22 cellular contexts compared by ENCODE assay signal in genomic region chr6:134835998-134836397, GRCh38.
DNase-seq lines count a peak whose midpoint lies in the region; ATAC-seq and TF ChIP-seq lines count a peak whose summit lies in the region.
"Had no signal": no experiment of that assay in that cellular context is flagged by ENCODE, and none has a peak within 500 bp of the region (broad histone marks: within the 10 kb centered on the region; RNA-seq: fewer than 3 reads in every experiment).

No MANE protein-coding gene starts in this region.

- H3K14ac ChIP-seq in mesenchymal stem cell (ENCODE audit: low read length in 2 of 2), result no peak overlapping the region

- H3K27ac ChIP-seq in esophagus muscularis mucosa (replicated peaks in 1 of 4), result peak overlapping the region in 3 of 4 donors; percentile 19 to 37 (median 20)
- no peak overlapping the region for H3K27ac ChIP-seq in mesenchymal stem cell (ENCODE audit: low read length, poor library complexity, severe bottlenecking)
- H3K27ac ChIP-seq in lower lobe of right lung, result no peak overlapping the region
- H3K27ac ChIP-seq: neural progenitor cell had no signal

- no peak overlapping the region for H2AK5ac ChIP-seq in mesenchymal stem cell (ENCODE audit: low read length, severe bottlenecking)

- TF ChIP-seq CTCF in AG10803 (conservative IDR thresholded peaks at IDR 0.05; ENCODE audit: low read length), result no peak
- TF ChIP-seq CTCF in esophagus muscularis mucosa (IDR thresholded peaks at IDR 0.05), result no peak
- no peak for TF ChIP-seq CTCF in lower lobe of right lung (IDR thresholded peaks at IDR 0.05)
- no peak for TF ChIP-seq CTCF in BE2C (IDR thresholded peaks at IDR 0.05; ENCODE audit: low read depth, low read length)

- no peak for TF ChIP-seq POLR2A in esophagus muscularis mucosa (IDR thresholded peaks at IDR 0.05; ENCODE audit: low read depth)

- no peak overlapping the region for H2BK12ac ChIP-seq in mesenchymal stem cell (ENCODE audit: low read length in 2 of 2)

- H3K27me3 Mint-ChIP-seq in activated T-cell treated with anti-CD3 and anti-CD28 coated beads, Interleukin-2, amount 50 U/mL, for 4 hours (ENCODE audit: low read depth), result peaks cover 3% of the 10 kb centered on the region

- H3K4me1 ChIP-seq in esophagus muscularis mucosa (peaks cover 6 to 28% (median 22%) of the 10 kb centered on the region in 4 donors), mesenchymal stem cell (ENCODE audit: control insufficient read depth, insufficient read depth, low read depth, low read length) (peaks cover 3% of the 10 kb centered on the region), lower lobe of right lung (peaks cover 9% of the 10 kb centered on the region), BE2C (0 out of 2 replicates have a peak, but pooled peaks cover 3% of the 10 kb centered on the region)
- H3K4me1 ChIP-seq: neural progenitor cell had no signal

- no peak overlapping the region for H3K4me2 ChIP-seq in mesenchymal stem cell (ENCODE audit: low read length, poor library complexity, severe bottlenecking)
- H3K4me2 ChIP-seq: neural progenitor cell had no signal

- TF ChIP-seq EP300 in esophagus muscularis mucosa (IDR thresholded peaks at IDR 0.05), result no peak

- H3K4me3 Mint-ChIP-seq in activated T-cell treated with anti-CD3 and anti-CD28 coated beads, Interleukin-2, amount 50 U/mL, for 4 hours, result no peak overlapping the region
- H3K4me3 Mint-ChIP-seq: activated CD4-positive, alpha-beta T cell treated with anti-CD3 and anti-CD28 coated beads for 36 hours; CD8-positive, alpha-beta T cell; central memory CD8-positive, alpha-beta T cell; mesothelial cell of epicardium; neural progenitor cell had no signal

- DNase-seq in AG10803 (ENCODE audit: low read depth), result peak; percentile 84
- peak; percentile 25 for DNase-seq in NCI-H524 treated with DMSO at 0.1 percent for 48 hours (lab: John Stamatoyannopoulos, UW)
- no peak for DNase-seq in esophagus muscularis mucosa (ENCODE audit: extremely low spot score)
- no peak for DNase-seq in mesenchymal stem cell
- DNase-seq in activated T-cell treated with anti-CD3 and anti-CD28 coated beads, Interleukin-2, amount 50 U/mL, for 4 hours, result no peak
- no peak for DNase-seq in NCI-H1436 treated with DMSO at 0.1 percent for 48 hours (lab: John Stamatoyannopoulos, UW)
- DNase-seq in lower lobe of right lung, result no peak
- DNase-seq in BE2C, result no peak
- DNase-seq: activated CD4-positive, alpha-beta T cell treated with anti-CD3 and anti-CD28 coated beads for 36 hours; activated gamma-delta T cell; amygdala; CD8-positive, alpha-beta T cell; effector CD8-positive, alpha-beta T cell; kidney glomerular epithelial cell; NCI-H345; stimulated activated CD4-positive, alpha-beta T cell treated with anti-CD3 and anti-CD28 coated beads, Interleukin-12 subunit alpha, Interleukin-12 subunit beta, amount 100 ng/mL, for 4 hours; substantia nigra; SW 1271 had no signal

- 39% methylated on average over 2 of the region's 2 CpGs for WGBS in esophagus muscularis mucosa
- no CpG with 5 or more reads among the region's 2 CpGs for WGBS in mesenchymal stem cell

- H3K9me3 ChIP-seq in esophagus muscularis mucosa (no peaks in the 10 kb centered on the region), mesenchymal stem cell (ENCODE audit: control insufficient read depth, low read length) (no peaks in the 10 kb centered on the region), lower lobe of right lung (no peaks in the 10 kb centered on the region), BE2C (no peaks in the 10 kb centered on the region)

- no peaks in the 10 kb centered on the region for H3K4me1 Mint-ChIP-seq in activated T-cell treated with anti-CD3 and anti-CD28 coated beads, Interleukin-2, amount 50 U/mL, for 4 hours (ENCODE audit: low read depth)
- H3K4me1 Mint-ChIP-seq: activated CD4-positive, alpha-beta T cell treated with anti-CD3 and anti-CD28 coated beads for 36 hours; central memory CD8-positive, alpha-beta T cell; neural progenitor cell had no signal

- no peak overlapping the region for H4K91ac ChIP-seq in mesenchymal stem cell (ENCODE audit: low read length)

- H3K36me3 Mint-ChIP-seq in activated T-cell treated with anti-CD3 and anti-CD28 coated beads, Interleukin-2, amount 50 U/mL, for 4 hours (ENCODE audit: insufficient read depth), result no peaks in the 10 kb centered on the region
- H3K36me3 Mint-ChIP-seq: CD8-positive, alpha-beta T cell; mesothelial cell of epicardium; neural progenitor cell had no signal

- H3K4me3 ChIP-seq in AG10803 (ENCODE audit: low read length) (no peak overlapping the region), esophagus muscularis mucosa (peak overlapping the region in 1 of 4 donors; percentile 13), mesenchymal stem cell (ENCODE audit: insufficient read depth in 1 of 2, low read depth in 1 of 2, low read length in 2 of 2) (no peak overlapping the region), lower lobe of right lung (no peak overlapping the region), BE2C (ENCODE audit: low read depth, low read length) (no peak overlapping the region)
- H3K4me3 ChIP-seq: neural progenitor cell had no signal

- H4K8ac ChIP-seq in mesenchymal stem cell (ENCODE audit: low read length), result no peak overlapping the region

- H3K9ac ChIP-seq in mesenchymal stem cell (ENCODE audit: low read length), result peak overlapping the region; percentile 45
- H3K9ac ChIP-seq: neural progenitor cell had no signal

- ATAC-seq in activated T-cell treated with anti-CD3 and anti-CD28 coated beads, Interleukin-2, amount 50 U/mL, for 4 hours, result no peak
- no peak for ATAC-seq in lower lobe of right lung
- ATAC-seq: activated CD4-positive, alpha-beta T cell treated with anti-CD3 and anti-CD28 coated beads for 36 hours; CD8-positive, alpha-beta T cell; HCT116 had no signal

- no peak overlapping the region for H3K23ac ChIP-seq in mesenchymal stem cell (ENCODE audit: low read length in 2 of 2)

- H3K9me3 Mint-ChIP-seq in activated T-cell treated with anti-CD3 and anti-CD28 coated beads, Interleukin-2, amount 50 U/mL, for 4 hours, result no peaks in the 10 kb centered on the region
- H3K9me3 Mint-ChIP-seq: CD8-positive, alpha-beta T cell; central memory CD8-positive, alpha-beta T cell; mesothelial cell of epicardium; neural progenitor cell had no signal

- H3K36me3 ChIP-seq in esophagus muscularis mucosa, result no peaks in the 10 kb centered on the region
- H3K36me3 ChIP-seq in mesenchymal stem cell (ENCODE audit: control insufficient read depth in 1 of 2, insufficient read depth in 2 of 2, low read depth in 1 of 2, low read length in 2 of 2), result no peaks in the 10 kb centered on the region
- H3K36me3 ChIP-seq in lower lobe of right lung, result no peaks in the 10 kb centered on the region
- no peaks in the 10 kb centered on the region for H3K36me3 ChIP-seq in BE2C
- H3K36me3 ChIP-seq: neural progenitor cell had no signal

- H2BK120ac ChIP-seq in mesenchymal stem cell (ENCODE audit: low read depth, low read length), result no peak overlapping the region

- no peaks in the 10 kb centered on the region for H3K79me1 ChIP-seq in mesenchymal stem cell (replicated peaks; ENCODE audit: low read length, poor library complexity, severe bottlenecking)

- H2AFZ ChIP-seq in mesenchymal stem cell (ENCODE audit: low read depth, low read length), result no peak overlapping the region
- H2AFZ ChIP-seq: neural progenitor cell had no signal

- H2BK5ac ChIP-seq in mesenchymal stem cell (ENCODE audit: low read depth, low read length, poor library complexity, severe bottlenecking), result no peak overlapping the region

- no peak overlapping the region for H3K18ac ChIP-seq in mesenchymal stem cell (ENCODE audit: low read depth in 1 of 2, low read length in 2 of 2)

- intact Hi-C loops in esophagus muscularis mucosa (cut with DNase I) (no loop called here), lower lobe of right lung (cut with DNase I) (no loop called here)

- H3K4ac ChIP-seq in mesenchymal stem cell (ENCODE audit: low read depth in 1 of 2, low read length in 2 of 2), result no peak overlapping the region

- H2BK15ac ChIP-seq in mesenchymal stem cell (ENCODE audit: low read depth, poor library complexity, severe bottlenecking), result no peak overlapping the region

- no peaks in the 10 kb centered on the region for H3K27me3 ChIP-seq in esophagus muscularis mucosa
- H3K27me3 ChIP-seq in mesenchymal stem cell (ENCODE audit: control insufficient read depth in 1 of 2, insufficient read depth in 1 of 2, low read length in 2 of 2), result no peaks in the 10 kb centered on the region
- no peaks in the 10 kb centered on the region for H3K27me3 ChIP-seq in lower lobe of right lung (ENCODE audit: low read depth)
- no peaks in the 10 kb centered on the region for H3K27me3 ChIP-seq in BE2C
- H3K27me3 ChIP-seq: neural progenitor cell had no signal

Comparison
In these comparisons a context has a peak if more than half of its experiments do, and no peak if none do; other contexts are left out.
1. DNase-seq: peak in AG10803 (single experiment) and NCI-H524 treated with DMSO at 0.1 percent for 48 hours (single experiment); none in esophagus muscularis mucosa (single experiment), mesenchymal stem cell (single experiment), activated T-cell treated with anti-CD3 and anti-CD28 coated beads, Interleukin-2, amount 50 U/mL, for 4 hours (single experiment), NCI-H1436 treated with DMSO at 0.1 percent for 48 hours (single experiment), lower lobe of right lung (single experiment) and BE2C (single experiment).
2. H3K27ac ChIP-seq: peak in esophagus muscularis mucosa (3 of 4); none in mesenchymal stem cell (single experiment) and lower lobe of right lung (single experiment).